ENCODE assay signal across 14 cellular contexts in the genomic region with DNA sequence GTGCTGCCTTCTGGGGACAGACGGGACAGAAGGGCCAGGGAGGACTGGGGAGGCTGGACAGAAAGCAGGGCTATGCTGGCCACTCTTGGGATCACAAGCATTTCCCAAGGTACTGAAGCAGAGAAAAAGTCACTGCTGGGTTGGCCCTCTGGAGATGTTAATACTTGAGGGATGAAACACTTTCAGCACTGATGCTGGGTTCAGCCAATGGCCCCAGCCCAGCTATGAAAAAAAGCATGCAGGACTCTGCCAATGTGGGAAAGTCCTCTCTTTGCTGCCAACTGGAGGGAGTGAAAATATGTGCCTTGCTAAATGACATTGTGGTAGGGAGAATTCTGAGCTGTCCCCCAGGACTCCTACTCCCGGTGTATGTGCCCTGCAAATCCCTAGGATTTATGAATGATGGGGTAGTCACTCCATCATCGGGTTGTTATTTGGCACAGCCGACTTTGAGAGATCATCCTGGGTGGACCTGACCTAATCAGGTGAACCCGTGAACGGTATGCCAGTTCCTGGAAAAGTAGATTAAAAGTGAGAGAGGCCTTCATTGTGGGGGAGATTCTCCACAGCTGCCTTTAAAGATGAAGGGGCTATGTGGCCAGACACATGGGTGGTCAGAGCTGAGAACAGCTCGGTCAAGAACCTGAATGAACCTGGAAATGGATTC.
DNase-seq lines count a peak whose midpoint lies in the region; ATAC-seq and TF ChIP-seq lines count a peak whose summit lies in the region.
"Had no signal": no experiment of that assay in that cellular context is flagged by ENCODE, and none has a peak within 500 bp of the region (broad histone marks: within the 10 kb centered on the region; RNA-seq: fewer than 3 reads in every experiment).

No MANE protein-coding gene starts in this region.

- peaks cover 85% of the 10 kb centered on the region for H3K4me1 Mint-ChIP-seq in activated CD4-positive, alpha-beta memory T cell treated with anti-CD3 and anti-CD28 coated beads for 36 hours (ENCODE audit: low read depth)

- H3K9me3 Mint-ChIP-seq in activated CD4-positive, alpha-beta memory T cell treated with anti-CD3 and anti-CD28 coated beads for 36 hours, result no peaks in the 10 kb centered on the region
- H3K9me3 Mint-ChIP-seq: naive B cell had no signal

- no peaks in the 10 kb centered on the region for H3K27me3 ChIP-seq in psoas muscle (ENCODE audit: insufficient read depth in 3 of 3, low read length in 2 of 3)
- H3K27me3 ChIP-seq: SJCRH30 had no signal

- POLR2A ChIA-PET in activated CD4-positive, alpha-beta memory T cell treated with anti-CD3 and anti-CD28 coated beads for 36 hours (lab: Charles Lee), result no interaction called here

- CTCF ChIA-PET in activated CD4-positive, alpha-beta memory T cell treated with anti-CD3 and anti-CD28 coated beads for 36 hours (lab: Charles Lee), result interaction anchor here (0.6 to 3.0 kb wide), 4 partner anchors 10 to 319 kb away, joined by 3 to 19 read pairs (median 3); no protein-coding TSS in a partner anchor

- DNase-seq in EH (ENCODE audit: low read depth) (peak; percentile 63), fibroblast of peridontal ligament (ENCODE audit: extremely low read depth) (peak; percentile 54), psoas muscle (peak in 1 of 2 donors; percentile 33), H4 (ENCODE audit: low spot score) (no peak), NCI-H510A (lab: John Stamatoyannopoulos, UW) (no peak), left lobe of liver (ENCODE audit: low spot score) (no peak), middle frontal gyrus (ENCODE audit: extremely low spot score, low spot score) (no peak)
- no peak for DNase-seq in activated CD4-positive, alpha-beta memory T cell treated with anti-CD3 and anti-CD28 coated beads for 36 hours
- DNase-seq: DMS153; naive B cell; NCI-H1092; NCI-H748 treated with DMSO at 0.1 percent for 48 hours; SJCRH30; stimulated activated CD4-positive, alpha-beta T cell treated with anti-CD3 and anti-CD28 coated beads, Interleukin-15, amount 100 ng/mL, for 24 hours had no signal

- H3K4me1 ChIP-seq in psoas muscle, result no peaks in the 10 kb centered on the region

- no peak for TF ChIP-seq CTCF in psoas muscle (IDR thresholded peaks at IDR 0.05)

- no peaks in the 10 kb centered on the region for H3K27me3 Mint-ChIP-seq in activated CD4-positive, alpha-beta memory T cell treated with anti-CD3 and anti-CD28 coated beads for 36 hours
- H3K27me3 Mint-ChIP-seq: naive B cell had no signal

- ATAC-seq in psoas muscle (peak; percentile 23 to 44 (median 28)), left lobe of liver (no peak)

- H3K9me3 ChIP-seq in psoas muscle, result no peaks in the 10 kb centered on the region
- H3K9me3 ChIP-seq: SJCRH30 had no signal

- H3K27ac ChIP-seq in psoas muscle, result no peak overlapping the region
- H3K27ac ChIP-seq: SJCRH30 had no signal

- no peak overlapping the region for H3K4me3 ChIP-seq in psoas muscle
- H3K4me3 ChIP-seq: SJCRH30 had no signal

- peaks cover 51% of the 10 kb centered on the region for H3K36me3 Mint-ChIP-seq in activated CD4-positive, alpha-beta memory T cell treated with anti-CD3 and anti-CD28 coated beads for 36 hours

- no peaks in the 10 kb centered on the region for H3K36me3 ChIP-seq in psoas muscle (ENCODE audit: insufficient read depth in 1 of 2, low read depth in 1 of 2)
- H3K36me3 ChIP-seq: SJCRH30 had no signal

- H3K4me3 Mint-ChIP-seq in activated CD4-positive, alpha-beta memory T cell treated with anti-CD3 and anti-CD28 coated beads for 36 hours, result no peak overlapping the region

- intact Hi-C loops in activated CD4-positive, alpha-beta memory T cell treated with anti-CD3 and anti-CD28 coated beads for 36 hours (cut with micrococcal nuclease), result loop anchor here (10.0 kb wide), 1 partner anchor 439 kb away; no protein-coding TSS in a partner anchor
- intact Hi-C loops in psoas muscle (cut with DNase I), result loop anchor here in 1 of 2 donors (10.0 kb wide), 1 partner anchor 119 kb away; no protein-coding TSS in a partner anchor

- H3K27ac Mint-ChIP-seq in activated CD4-positive, alpha-beta memory T cell treated with anti-CD3 and anti-CD28 coated beads for 36 hours, result peak overlapping the region; percentile 70

- 35 to 55% (median 35%) methylated on average over 7 of the region's 7 CpGs for WGBS in psoas muscle, 3 donors

Comparison
In these comparisons a context has a peak if more than half of its experiments do, and no peak if none do; other contexts are left out.
1. DNase-seq: peak in EH (single experiment) and fibroblast of peridontal ligament (single experiment); none in activated CD4-positive, alpha-beta memory T cell treated with anti-CD3 and anti-CD28 coated beads for 36 hours (single experiment), H4 (single experiment), NCI-H510A (single experiment), left lobe of liver (single experiment) and middle frontal gyrus (single experiment).